Comparison of ENCODE assay signal across 8 cellular contexts in the genomic region with DNA sequence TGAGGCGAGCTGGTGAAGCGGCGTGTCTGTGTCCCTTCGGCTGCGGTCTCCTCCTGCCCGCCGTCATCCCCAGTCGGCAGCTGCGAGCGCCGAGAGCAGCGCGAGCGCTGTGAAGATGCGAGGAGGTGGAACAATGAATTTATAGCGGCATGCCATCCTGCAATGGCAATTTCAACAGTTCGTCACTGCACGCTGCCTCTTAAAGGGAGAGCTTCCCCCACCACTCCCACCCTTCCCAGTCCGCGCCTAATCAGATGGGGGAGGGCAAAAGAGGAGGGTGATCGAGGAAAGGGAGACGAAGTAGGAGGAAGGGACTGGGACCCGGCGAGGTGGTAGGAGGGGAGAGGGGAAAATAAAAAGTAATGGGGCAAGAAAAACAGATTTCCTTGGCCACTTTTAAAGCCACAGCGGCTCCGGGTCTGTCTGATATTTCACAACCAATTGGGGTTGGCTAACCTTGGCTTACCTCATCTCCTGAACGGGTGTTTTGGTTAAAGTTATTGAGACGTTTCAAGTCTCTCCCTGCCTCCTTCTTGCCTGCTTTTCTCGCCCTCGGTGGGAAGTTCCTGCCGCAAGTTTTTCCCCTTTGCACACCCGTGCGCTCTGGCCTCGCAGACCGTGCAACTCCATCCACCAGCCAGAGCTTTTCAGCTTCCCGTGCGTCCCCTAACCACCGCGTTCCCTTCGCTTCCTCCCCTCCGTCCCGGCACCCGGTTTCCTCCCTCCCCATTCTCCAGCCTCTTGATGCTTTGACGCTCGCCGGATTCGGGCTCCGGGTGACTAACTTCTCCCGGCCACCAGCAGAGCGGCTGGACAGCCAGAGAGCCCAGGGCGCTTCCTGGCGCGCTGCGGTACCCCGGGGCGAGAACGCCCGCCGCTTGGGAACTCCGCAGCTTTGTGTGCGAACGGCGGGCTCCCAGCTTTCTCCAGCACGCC. TPM values are rescaled to one million over a fixed set of nuclear protein-coding genes. Genes with fewer than 3 reads are reported as not detected.
DNase-seq lines count a peak whose midpoint lies in the region; ATAC-seq and TF ChIP-seq lines count a peak whose summit lies in the region.

A gene (minus strand): TSS at position 111 of the 936 bp plus-strand sequence. CDS start 697 bp downstream, outside the sequence.

- H3K36me3 ChIP-seq in gastroesophageal sphincter (no peaks in the 10 kb centered on the region), parathyroid adenoma (ENCODE audit: control insufficient read depth, insufficient read depth, low read length) (no peaks in the 10 kb centered on the region)

- H3K27me3 Mint-ChIP-seq in HFFc6 (ENCODE audit: insufficient read depth): peaks cover 5% of the 10 kb centered on the region
- H3K27me3 Mint-ChIP-seq in activated naive CD8-positive, alpha-beta T cell treated with anti-CD3 and anti-CD28 coated beads for 36 hours: peaks cover 64% of the 10 kb centered on the region

- peak; percentile 77 to 84 for TF ChIP-seq POLR2A in gastroesophageal sphincter (IDR thresholded peaks at IDR 0.05)

- H3K36me3 Mint-ChIP-seq in HFFc6 (ENCODE audit: low read depth): no peaks in the 10 kb centered on the region
- no peaks in the 10 kb centered on the region for H3K36me3 Mint-ChIP-seq in activated naive CD8-positive, alpha-beta T cell treated with anti-CD3 and anti-CD28 coated beads for 36 hours

- no peaks in the 10 kb centered on the region for H3K9me3 Mint-ChIP-seq in HFFc6
- no peaks in the 10 kb centered on the region for H3K9me3 Mint-ChIP-seq in activated naive CD8-positive, alpha-beta T cell treated with anti-CD3 and anti-CD28 coated beads for 36 hours

- DNase-seq in HFFc6: peak; percentile 66
- peak; percentile 5 for DNase-seq in SK-MEL-5 (ENCODE audit: low read depth, low spot score)
- DNase-seq in activated naive CD8-positive, alpha-beta T cell treated with anti-CD3 and anti-CD28 coated beads for 36 hours: no peak

- H3K27ac ChIP-seq in gastroesophageal sphincter (peak within 1 kb of the TSS; percentile 50 to 90 (median 88)), parathyroid adenoma (no peak within 1 kb of the TSS)

- WGBS in gastroesophageal sphincter (ENCODE audit: low coverage in 1 of 2), 2 donors: 0 to 3% methylated on average over 33 to 47 of the region's 64 CpGs

- peak within 1 kb of the TSS; percentile 43 to 83 for H3K4me3 ChIP-seq in gastroesophageal sphincter
- H3K4me3 ChIP-seq in parathyroid adenoma (ENCODE audit: low read depth, low read length): peak within 1 kb of the TSS; percentile 68

- H3K9me3 ChIP-seq in gastroesophageal sphincter (no peaks in the 10 kb centered on the region), parathyroid adenoma (ENCODE audit: control insufficient read depth, low read length) (no peaks in the 10 kb centered on the region)

- in situ Hi-C loops in SK-MEL-5 (cut with HindIII; ENCODE audit: low pct_unique_long_range_greater_than_20kb, low sequenced_read_pairs): no loop called here

- peaks cover 43% of the 10 kb centered on the region for H3K4me1 Mint-ChIP-seq in HFFc6 (ENCODE audit: low read depth)
- peaks cover 5% of the 10 kb centered on the region for H3K4me1 Mint-ChIP-seq in activated naive CD8-positive, alpha-beta T cell treated with anti-CD3 and anti-CD28 coated beads for 36 hours

- H3K79me2 ChIP-seq in parathyroid adenoma: no peaks in the 10 kb centered on the region

- TF ChIP-seq EP300 in gastroesophageal sphincter (IDR thresholded peaks at IDR 0.05): no peak

- H3K9ac ChIP-seq in parathyroid adenoma: no peak within 1 kb of the TSS

- TF ChIP-seq CTCF in HFFc6 (IDR thresholded peaks at IDR 0.05) (no peak; the same call in 1 of the 2 replicates), gastroesophageal sphincter (IDR thresholded peaks at IDR 0.05) (peak in 1 of 4 experiments; percentile 22), parathyroid adenoma (IDR thresholded peaks at IDR 0.05) (no peak)

- peak within 1 kb of the TSS; percentile 92 for H3K4me3 Mint-ChIP-seq in HFFc6
- H3K4me3 Mint-ChIP-seq in activated naive CD8-positive, alpha-beta T cell treated with anti-CD3 and anti-CD28 coated beads for 36 hours: no peak within 1 kb of the TSS

- H3K27me3 ChIP-seq in gastroesophageal sphincter: peaks cover 16% of the 10 kb centered on the region
- H3K27me3 ChIP-seq in parathyroid adenoma (ENCODE audit: control insufficient read depth, insufficient read depth, low read length): no peaks in the 10 kb centered on the region

- peak; percentile 68 for ATAC-seq in gastroesophageal sphincter
- ATAC-seq in GM21526 (IDR thresholded peaks at IDR 0.05; ENCODE audit: low FRiP score, unreplicated experiment): no peak
- ATAC-seq in HG03108 (IDR thresholded peaks at IDR 0.05; ENCODE audit: unreplicated experiment): no peak
- ATAC-seq in HG02571 (IDR thresholded peaks at IDR 0.05; ENCODE audit: unreplicated experiment): no peak

- H2AFZ ChIP-seq in parathyroid adenoma: peak within 1 kb of the TSS; percentile 38

- peaks cover 0 to 53% (median under 1%) of the 10 kb centered on the region in 3 donors for H3K4me1 ChIP-seq in gastroesophageal sphincter
- H3K4me1 ChIP-seq in parathyroid adenoma: no peaks in the 10 kb centered on the region

- peak within 1 kb of the TSS; percentile 87 for H3K27ac Mint-ChIP-seq in HFFc6
- H3K27ac Mint-ChIP-seq in activated naive CD8-positive, alpha-beta T cell treated with anti-CD3 and anti-CD28 coated beads for 36 hours: no peak within 1 kb of the TSS

- peak within 1 kb of the TSS; percentile 74 for H3K4me2 ChIP-seq in parathyroid adenoma (ENCODE audit: low read length)

RNA-seq across cellular contexts. Expression of the gene that starts here (rescaled TPM):
- total RNA-seq in HFFc6 (2021; fragmentation: NEBNext Ultra II Directional; extraction: Animal tissue kit (Norgen Biotek cat#: 25700)): 10 to 100 TPM in 1 of 6 experiments, 1 to 10 TPM in 5; 5.5 to 13.7 (median 6.7) TPM
- 0.03 and 0.05 TPM in 2 replicates for total RNA-seq in SK-MEL-5 (2014; rRNA removed; shearing (Covaris generic))
- polyA plus RNA-seq in SK-MEL-5 (2015; cell fraction: cytosol; rRNA removed): 0.02 and 0.16 TPM in 2 replicates
- 0.16 and 0.34 TPM in 2 replicates for polyA plus RNA-seq in SK-MEL-5 (2015; cell fraction: nucleus; rRNA removed)
- 10 to 100 TPM; 16.8 to 55.8 (median 29.0) TPM for total RNA-seq in gastroesophageal sphincter
- total RNA-seq in activated naive CD8-positive, alpha-beta T cell treated with anti-CD3 and anti-CD28 coated beads for 36 hours: not detected

Comparison
In these comparisons a context has a peak if more than half of its experiments do, and no peak if none do; other contexts are left out.
1. Peak in DNase-seq in SK-MEL-5; RNA of the gene not detected or under 1 TPM.